In genomic region chr3:195905970-195906864, GRCh38 we compare ENCODE assay signal across 7 cellular contexts. TPM values are rescaled to one million over a fixed set of nuclear protein-coding genes. Genes with fewer than 3 reads are reported as not detected.
DNase-seq lines count a peak whose midpoint lies in the region; ATAC-seq and TF ChIP-seq lines count a peak whose summit lies in the region.

No MANE protein-coding gene starts in this region.

- POLR2A ChIA-PET in PC-3 (lab: Charles Lee; ENCODE audit: unreplicated experiment) = no interaction called here

- no peak for TF ChIP-seq CTCF in PC-3 (conservative IDR thresholded peaks at IDR 0.05; ENCODE audit: low read depth, low read length)

- H3K4me2 ChIP-seq in PC-3 (ENCODE audit: low read length) = peak overlapping the region; percentile 98

- intact Hi-C loops in PC-3 (cut with micrococcal nuclease) = no loop called here

- H2AFZ ChIP-seq in PC-3 (ENCODE audit: low read length) = peak overlapping the region; percentile 7; the same call in 1 of the 2 replicates

- H3K27me3 ChIP-seq in PC-3 (ENCODE audit: low read length) (no peaks in the 10 kb centered on the region), endocrine pancreas (ENCODE audit: control insufficient read depth, insufficient read depth, low read length) (no peaks in the 10 kb centered on the region)

- H3K9me2 ChIP-seq in PC-3 (replicated peaks; ENCODE audit: low read length) = no peaks in the 10 kb centered on the region

- H3K79me2 ChIP-seq in PC-3 (ENCODE audit: low read length) = peaks cover 66% of the 10 kb centered on the region

- H4K20me1 ChIP-seq in PC-3 (ENCODE audit: low read length) = no peaks in the 10 kb centered on the region

- H3K4me3 ChIP-seq in PC-3 (ENCODE audit: low read length) (peak overlapping the region; percentile 74), endocrine pancreas (ENCODE audit: control insufficient read depth, insufficient read depth, low read length) (peak overlapping the region; percentile 53)

- no peak overlapping the region for H3K9ac ChIP-seq in PC-3 (ENCODE audit: low read length)
- H3K9ac ChIP-seq in endocrine pancreas (ENCODE audit: control insufficient read depth, insufficient read depth, low read length) = peak overlapping the region; percentile 77

- CTCF ChIA-PET in PC-3 (lab: Charles Lee) = interaction anchor here (0.6 to 1.1 kb wide), 2 partner anchors 8 to 12 kb away, joined by 3 read pairs; no protein-coding TSS in a partner anchor

- peaks cover 43% of the 10 kb centered on the region for H3K36me3 Mint-ChIP-seq in stimulated activated effector memory CD8-positive, alpha-beta T cell treated with anti-CD3 and anti-CD28 coated beads, Interleukin-12 subunit alpha, Interleukin-12 subunit beta, amount 100 ng/mL, for 72 hours

- H3K9me3 ChIP-seq in PC-3 (ENCODE audit: low read length) = no peaks in the 10 kb centered on the region
- H3K9me3 ChIP-seq in endocrine pancreas (ENCODE audit: control insufficient read depth, low read length) = no peaks in the 10 kb centered on the region

- peak overlapping the region; percentile 18 for H3K27ac ChIP-seq in PC-3 (ENCODE audit: low read length)

- H3K36me3 ChIP-seq in PC-3 (ENCODE audit: low read depth, low read length) = no peaks in the 10 kb centered on the region
- H3K36me3 ChIP-seq in endocrine pancreas (ENCODE audit: control insufficient read depth, insufficient read depth, low read length) = no peaks in the 10 kb centered on the region

- no peaks in the 10 kb centered on the region for H3F3A ChIP-seq in PC-3 (ENCODE audit: low read length, unreplicated experiment)

- H3K4me1 Mint-ChIP-seq in stimulated activated effector memory CD8-positive, alpha-beta T cell treated with anti-CD3 and anti-CD28 coated beads, Interleukin-12 subunit alpha, Interleukin-12 subunit beta, amount 100 ng/mL, for 72 hours = peaks cover 60% of the 10 kb centered on the region

- BruUV-seq in PC-3 (replicated peaks; lab: Mats Ljungman, UMichigan) = no TSS peak

- peaks cover 49% of the 10 kb centered on the region for H3K4me1 ChIP-seq in PC-3 (ENCODE audit: insufficient read depth, low read length)
- H3K4me1 ChIP-seq in endocrine pancreas (ENCODE audit: control insufficient read depth, insufficient read depth, low read length) = no peaks in the 10 kb centered on the region

- H3K9me3 Mint-ChIP-seq in stimulated activated effector memory CD8-positive, alpha-beta T cell treated with anti-CD3 and anti-CD28 coated beads, Interleukin-12 subunit alpha, Interleukin-12 subunit beta, amount 100 ng/mL, for 72 hours = no peaks in the 10 kb centered on the region

- H3K27ac Mint-ChIP-seq in stimulated activated effector memory CD8-positive, alpha-beta T cell treated with anti-CD3 and anti-CD28 coated beads, Interleukin-12 subunit alpha, Interleukin-12 subunit beta, amount 100 ng/mL, for 72 hours = peak overlapping the region; percentile 95

- peak overlapping the region; percentile 97 for H3K4me3 Mint-ChIP-seq in stimulated activated effector memory CD8-positive, alpha-beta T cell treated with anti-CD3 and anti-CD28 coated beads, Interleukin-12 subunit alpha, Interleukin-12 subunit beta, amount 100 ng/mL, for 72 hours

- DNase-seq in H4 (ENCODE audit: low spot score) (peak; percentile 63), PC-3 (peak; percentile 61), SIG-M5 treated with dmso at 0.1 percent for 504 hours (lab: John Stamatoyannopoulos, UW; ENCODE audit: unreplicated experiment) (no peak)
- no peak for DNase-seq in stimulated activated effector memory CD8-positive, alpha-beta T cell treated with anti-CD3 and anti-CD28 coated beads, Interleukin-12 subunit alpha, Interleukin-12 subunit beta, amount 100 ng/mL, for 72 hours (ENCODE audit: low spot score in 2 of 2)
- DNase-seq in stimulated activated CD4-positive, alpha-beta T cell treated with anti-CD3 and anti-CD28 coated beads, Interleukin-4, amount 100 ng/mL, for 4 hours = no peak

- ATAC-seq in PC-3 = peak; percentile 6
- ATAC-seq in stimulated activated effector memory CD8-positive, alpha-beta T cell treated with anti-CD3 and anti-CD28 coated beads, Interleukin-12 subunit alpha, Interleukin-12 subunit beta, amount 100 ng/mL, for 72 hours = no peak
- no peak for ATAC-seq in HG03196 (IDR thresholded peaks at IDR 0.05; ENCODE audit: unreplicated experiment)

RNA-seq across cellular contexts. Expression of gene TNK2, which starts 2.1 kb away (rescaled TPM):
- total RNA-seq in H4 (2014; rRNA removed; shearing (Covaris generic)) = 3.7 and 6.4 TPM in 2 replicates
- total RNA-seq in PC-3 (2014; rRNA removed) = 43.7 and 49.3 TPM in 2 replicates

Comparison
In these comparisons a context has a peak if more than half of its experiments do, and no peak if none do; other contexts are left out.
1. DNase-seq: peak in H4 (single experiment) and PC-3 (single experiment); none in stimulated activated effector memory CD8-positive, alpha-beta T cell treated with anti-CD3 and anti-CD28 coated beads, Interleukin-12 subunit alpha, Interleukin-12 subunit beta, amount 100 ng/mL, for 72 hours (0 of 2), SIG-M5 treated with dmso at 0.1 percent for 504 hours (single experiment) and stimulated activated CD4-positive, alpha-beta T cell treated with anti-CD3 and anti-CD28 coated beads, Interleukin-4, amount 100 ng/mL, for 4 hours (0 of 2).